Comparison of ENCODE assay signal across 6 cellular contexts in genomic region chr7:151243411-151244155, GRCh38. TPM values are rescaled to one million over a fixed set of nuclear protein-coding genes. Genes with fewer than 3 reads are reported as not detected.
DNase-seq lines count a peak whose midpoint lies in the region; ATAC-seq lines count a peak whose summit lies in the region.

No MANE protein-coding gene starts in this region.

- H3K27me3 Mint-ChIP-seq in activated naive CD4-positive, alpha-beta T cell treated with anti-CD3 and anti-CD28 coated beads for 36 hours (ENCODE audit: low read depth) = peaks cover 24% of the 10 kb centered on the region
- H3K27me3 Mint-ChIP-seq in activated naive CD4-positive, alpha-beta T cell treated with anti-CD3 and anti-CD28 coated beads, Interleukin-2, amount 50 U/mL, for 24 hours = peaks cover 6% of the 10 kb centered on the region

- intact Hi-C loops in activated naive CD4-positive, alpha-beta T cell treated with anti-CD3 and anti-CD28 coated beads for 36 hours (cut with micrococcal nuclease) = loop anchor here (1.0 to 2.0 kb wide), 8 partner anchors 10 to 923 kb away; partner anchors contain the start of gene ABCF2

- peak; percentile 9 for ATAC-seq in stimulated activated naive CD8-positive, alpha-beta T cell treated with anti-CD3 and anti-CD28 coated beads, Interleukin-15, Interleukin-2, amounts not matched to agents 100 U/mL and 50 U/mL, for 24 hours
- no peak for ATAC-seq in HG02938 (IDR thresholded peaks at IDR 0.05; ENCODE audit: unreplicated experiment)

- peak; percentile 60 for DNase-seq in activated naive CD4-positive, alpha-beta T cell treated with anti-CD3 and anti-CD28 coated beads for 36 hours
- no peak for DNase-seq in activated naive CD4-positive, alpha-beta T cell treated with Interleukin-2 at 50 U/mL for 16 hours
- DNase-seq in stimulated activated naive CD8-positive, alpha-beta T cell treated with anti-CD3 and anti-CD28 coated beads, Interleukin-15, Interleukin-2, amounts not matched to agents 100 U/mL and 50 U/mL, for 24 hours = no peak
- DNase-seq in SW480 (ENCODE audit: low spot score) = no peak

- H3K36me3 Mint-ChIP-seq in activated naive CD4-positive, alpha-beta T cell treated with anti-CD3 and anti-CD28 coated beads for 36 hours (ENCODE audit: low read depth) = peaks cover 2% of the 10 kb centered on the region
- no peaks in the 10 kb centered on the region for H3K36me3 Mint-ChIP-seq in activated naive CD4-positive, alpha-beta T cell treated with anti-CD3 and anti-CD28 coated beads, Interleukin-2, amount 50 U/mL, for 24 hours

- CTCF ChIA-PET in activated naive CD4-positive, alpha-beta T cell treated with anti-CD3 and anti-CD28 coated beads for 36 hours (lab: Charles Lee) = interaction anchor here (0.6 to 6.2 kb wide), 39 partner anchors 9 to 234 kb away, joined by 3 to 97 read pairs (median 5); partner anchors contain the start of genes ABCF2 and CHPF2

- peaks cover 39% of the 10 kb centered on the region for H3K4me1 Mint-ChIP-seq in activated naive CD4-positive, alpha-beta T cell treated with anti-CD3 and anti-CD28 coated beads for 36 hours (ENCODE audit: low read depth)
- peaks cover 45% of the 10 kb centered on the region for H3K4me1 Mint-ChIP-seq in activated naive CD4-positive, alpha-beta T cell treated with anti-CD3 and anti-CD28 coated beads, Interleukin-2, amount 50 U/mL, for 24 hours

- no peak overlapping the region for H3K27ac Mint-ChIP-seq in activated naive CD4-positive, alpha-beta T cell treated with anti-CD3 and anti-CD28 coated beads for 36 hours
- H3K27ac Mint-ChIP-seq in activated naive CD4-positive, alpha-beta T cell treated with anti-CD3 and anti-CD28 coated beads, Interleukin-2, amount 50 U/mL, for 24 hours = no peak overlapping the region

- no peaks in the 10 kb centered on the region for H3K9me3 Mint-ChIP-seq in activated naive CD4-positive, alpha-beta T cell treated with anti-CD3 and anti-CD28 coated beads for 36 hours
- no peaks in the 10 kb centered on the region for H3K9me3 Mint-ChIP-seq in activated naive CD4-positive, alpha-beta T cell treated with anti-CD3 and anti-CD28 coated beads, Interleukin-2, amount 50 U/mL, for 24 hours

- peak overlapping the region; percentile 46 for H3K4me3 Mint-ChIP-seq in activated naive CD4-positive, alpha-beta T cell treated with anti-CD3 and anti-CD28 coated beads for 36 hours
- H3K4me3 Mint-ChIP-seq in activated naive CD4-positive, alpha-beta T cell treated with anti-CD3 and anti-CD28 coated beads, Interleukin-2, amount 50 U/mL, for 24 hours = peak overlapping the region; percentile 79

RNA-seq across cellular contexts. Expression of gene SMARCD3, which starts 4.9 kb away (rescaled TPM):
- 1 to 10 TPM; 4.5 to 5.8 TPM for total RNA-seq in activated naive CD4-positive, alpha-beta T cell treated with anti-CD3 and anti-CD28 coated beads for 36 hours

RNA-seq across cellular contexts. Expression of gene CHPF2, which starts 11.3 kb away (rescaled TPM):
- 10 to 100 TPM; 21.0 TPM for total RNA-seq in activated naive CD4-positive, alpha-beta T cell treated with anti-CD3 and anti-CD28 coated beads for 36 hours

RNA-seq across cellular contexts. Expression of gene ABCF2, which starts 16.6 kb away (rescaled TPM):
- 10 to 100 TPM; 33.9 to 35.5 TPM for total RNA-seq in activated naive CD4-positive, alpha-beta T cell treated with anti-CD3 and anti-CD28 coated beads for 36 hours

RNA-seq across cellular contexts. Expression of gene H2BK1, which starts 33.3 kb away (rescaled TPM):
- total RNA-seq in activated naive CD4-positive, alpha-beta T cell treated with anti-CD3 and anti-CD28 coated beads for 36 hours = not detected

RNA-seq across cellular contexts. Expression of gene ASB10, which starts 56.5 kb away (rescaled TPM):
- total RNA-seq in activated naive CD4-positive, alpha-beta T cell treated with anti-CD3 and anti-CD28 coated beads for 36 hours = not detected
